9 cellular contexts compared by ENCODE assay signal in the genomic region with DNA sequence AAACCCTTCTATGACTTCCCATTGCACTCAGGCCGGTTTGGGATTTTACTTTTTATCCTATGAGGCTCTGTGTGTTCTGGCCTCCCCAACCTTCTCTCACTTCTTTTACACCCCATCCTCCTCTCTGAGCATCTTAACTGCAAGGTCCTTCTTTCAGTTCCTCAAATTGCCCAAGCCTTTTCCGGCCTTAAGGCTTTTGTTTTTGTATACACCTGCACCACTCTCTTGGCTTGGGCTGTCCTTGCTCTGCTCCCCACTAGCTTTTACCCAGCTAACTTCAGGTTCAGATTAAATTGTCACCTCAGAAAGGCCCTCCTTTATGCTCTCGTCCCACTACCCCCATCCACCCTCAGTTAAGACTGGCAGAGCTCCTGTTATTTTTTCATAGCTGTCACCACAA. TPM values are rescaled to one million over a fixed set of nuclear protein-coding genes. Genes with fewer than 3 reads are reported as not detected.
DNase-seq lines count a peak whose midpoint lies in the region; ATAC-seq and TF ChIP-seq lines count a peak whose summit lies in the region.
"Had no signal": no experiment of that assay in that cellular context is flagged by ENCODE, and none has a peak within 500 bp of the region (broad histone marks: within the 10 kb centered on the region; RNA-seq: fewer than 3 reads in every experiment).

No MANE protein-coding gene starts in this region.

- peaks cover 8% of the 10 kb centered on the region for H3K36me3 Mint-ChIP-seq in activated CD8-positive, alpha-beta T cell treated with anti-CD3 and anti-CD28 coated beads for 36 hours (ENCODE audit: low read depth)

- peak overlapping the region; percentile 4 for H3K4me3 Mint-ChIP-seq in activated CD8-positive, alpha-beta T cell treated with anti-CD3 and anti-CD28 coated beads for 36 hours

- peak; percentile 81 for ATAC-seq in GM19372 (IDR thresholded peaks at IDR 0.05; ENCODE audit: low read depth, unreplicated experiment)
- peak; percentile 83 for ATAC-seq in HG03159 (IDR thresholded peaks at IDR 0.05; ENCODE audit: unreplicated experiment)
- no peak for ATAC-seq in activated CD8-positive, alpha-beta T cell treated with anti-CD3 and anti-CD28 coated beads for 36 hours

- H3K27me3 Mint-ChIP-seq in activated CD8-positive, alpha-beta T cell treated with anti-CD3 and anti-CD28 coated beads for 36 hours = no peaks in the 10 kb centered on the region

- H3K4me1 Mint-ChIP-seq in activated CD8-positive, alpha-beta T cell treated with anti-CD3 and anti-CD28 coated beads for 36 hours (ENCODE audit: low read depth) = peaks cover 66% of the 10 kb centered on the region

- peak overlapping the region; percentile 80 for H3K27ac Mint-ChIP-seq in activated CD8-positive, alpha-beta T cell treated with anti-CD3 and anti-CD28 coated beads for 36 hours

- intact Hi-C loops in activated CD8-positive, alpha-beta T cell treated with anti-CD3 and anti-CD28 coated beads for 36 hours (cut with micrococcal nuclease) = loop anchor here (5.0 kb wide), 1 partner anchor 57 kb away; no protein-coding TSS in a partner anchor

- H3K4me3 ChIP-seq in GM08714 (ENCODE audit: low read length) (peak overlapping the region; percentile 39; the same call in 1 of the 2 replicates), H7 (ENCODE audit: insufficient read depth, low read depth, low read length) (no peak overlapping the region)

- POLR2A ChIA-PET in activated CD8-positive, alpha-beta T cell treated with anti-CD3 and anti-CD28 coated beads for 36 hours (lab: Charles Lee) = interaction anchor here (0.9 to 1.2 kb wide), 2 partner anchors 57 to 107 kb away, joined by 3 read pairs; no protein-coding TSS in a partner anchor

- TF ChIP-seq CTCF in activated CD8-positive, alpha-beta T cell treated with anti-CD3 and anti-CD28 coated beads for 36 hours (IDR thresholded peaks at IDR 0.05) = no peak

- CTCF ChIA-PET in activated CD8-positive, alpha-beta T cell treated with anti-CD3 and anti-CD28 coated beads for 36 hours (lab: Charles Lee) = interaction anchor here (2.0 kb wide), 1 partner anchor 298 kb away, joined by 13 read pairs; no protein-coding TSS in a partner anchor

- no peaks in the 10 kb centered on the region for H3K9me3 Mint-ChIP-seq in activated CD8-positive, alpha-beta T cell treated with anti-CD3 and anti-CD28 coated beads for 36 hours
- H3K9me3 Mint-ChIP-seq: neural crest cell had no signal

- H3K36me3 ChIP-seq in H7 (replicated peaks; ENCODE audit: control insufficient read depth, insufficient read depth, low read length) = no peaks in the 10 kb centered on the region

- H3K27me3 ChIP-seq in H7 (ENCODE audit: control insufficient read depth, insufficient read depth, low read length) = peaks cover 2% of the 10 kb centered on the region; the same call in 1 of the 2 replicates

- DNase-seq in activated CD8-positive, alpha-beta T cell treated with anti-CD3 and anti-CD28 coated beads for 36 hours = no peak
- DNase-seq in AG08396 (ENCODE audit: low spot score) (no peak), H7 (no peak), RKO (ENCODE audit: low spot score) (no peak), KG1 (lab: John Stamatoyannopoulos, UW) (no peak)

RNA-seq across cellular contexts. Expression of a gene that starts 55.5 kb away (rescaled TPM):
- total RNA-seq in activated CD8-positive, alpha-beta T cell treated with anti-CD3 and anti-CD28 coated beads for 36 hours = 1 to 10 TPM; 1.5 to 2.0 TPM
- total RNA-seq in H7 (2014; rRNA removed; shearing (Covaris generic)) = 28.1 and 34.4 TPM in 2 replicates
